ENCODE assay signal across 10 cellular contexts in the genomic region with DNA sequence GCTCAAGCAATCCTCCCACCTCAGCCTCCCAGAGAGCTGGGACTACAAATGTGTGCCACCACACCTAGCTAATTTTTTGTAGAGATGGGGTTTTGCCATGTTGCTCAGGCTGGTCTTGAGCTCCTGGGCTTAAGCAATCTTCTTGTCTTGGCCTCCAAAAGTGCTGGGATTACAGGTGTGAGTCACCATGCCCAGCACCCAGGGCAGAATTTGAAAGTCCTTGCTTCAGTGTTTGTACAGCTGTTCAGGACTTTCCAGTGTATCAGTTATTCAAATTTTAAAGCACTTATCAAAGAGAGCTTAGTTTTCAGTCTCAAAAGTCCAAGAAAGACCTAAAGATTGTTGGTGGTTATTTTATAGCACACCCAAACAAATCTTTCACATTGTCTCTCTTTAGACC. TPM values are rescaled to one million over a fixed set of nuclear protein-coding genes. Genes with fewer than 3 reads are reported as not detected.
DNase-seq lines count a peak whose midpoint lies in the region; ATAC-seq, FAIRE-seq and TF ChIP-seq lines count a peak whose summit lies in the region.
"Had no signal": no experiment of that assay in that cellular context is flagged by ENCODE, and none has a peak within 500 bp of the region (broad histone marks: within the 10 kb centered on the region; RNA-seq: fewer than 3 reads in every experiment).

No MANE protein-coding gene starts in this region.

- peak overlapping the region; percentile 52 to 96 (median 69) for H3K27ac Mint-ChIP-seq in CD4-positive, CD25-positive, alpha-beta regulatory T cell
- H3K27ac Mint-ChIP-seq: effector memory CD8-positive, alpha-beta T cell; T-helper 1 cell treated with Interleukin-12 subunit alpha and Interleukin-12 subunit beta and Interleukin-4 antibody, amounts not matched to agents 30 μg/mL and 1 μg/mL, for 36 hours had no signal

- H2AFZ ChIP-seq in OCI-LY3 (ENCODE audit: low read depth, low read length): peak overlapping the region; percentile 37

- no peak for FAIRE-seq in HTR-8/SVneo (lab: Jason Lieb, UNC)

- H3K27me3 ChIP-seq in CD4-positive, CD25-positive, alpha-beta regulatory T cell (ENCODE audit: control insufficient read depth, insufficient read depth, low read length): no peaks in the 10 kb centered on the region
- H3K27me3 ChIP-seq in OCI-LY3 (ENCODE audit: low read depth, low read length) (no peaks in the 10 kb centered on the region), testis (no peaks in the 10 kb centered on the region)

- no peak overlapping the region for H3K9ac ChIP-seq in OCI-LY3 (ENCODE audit: low read length)

- no peak for TF ChIP-seq POLR2A in testis (IDR thresholded peaks at IDR 0.05)

- H3K9me3 ChIP-seq in CD4-positive, CD25-positive, alpha-beta regulatory T cell (ENCODE audit: control insufficient read depth in 2 of 2, low read length in 2 of 2): no peaks in the 10 kb centered on the region
- H3K9me3 ChIP-seq in OCI-LY3 (ENCODE audit: insufficient read depth, low read length) (no peaks in the 10 kb centered on the region), testis (no peaks in the 10 kb centered on the region)

- no peaks in the 10 kb centered on the region for H3K36me3 ChIP-seq in CD4-positive, CD25-positive, alpha-beta regulatory T cell (ENCODE audit: control insufficient read depth, insufficient read depth, low read length)
- H3K36me3 ChIP-seq in OCI-LY3 (replicated peaks; ENCODE audit: low read depth, low read length) (no peaks in the 10 kb centered on the region), testis (ENCODE audit: low read depth, missing control alignments) (no peaks in the 10 kb centered on the region)

- TF ChIP-seq CTCF in OCI-LY3 (IDR thresholded peaks at IDR 0.05; ENCODE audit: low read depth, low read length): no peak
- no peak for TF ChIP-seq CTCF in testis (IDR thresholded peaks at IDR 0.05)

- H3K4me3 Mint-ChIP-seq in CD4-positive, CD25-positive, alpha-beta regulatory T cell: peak overlapping the region in 1 of 4 donors; percentile 24
- H3K4me3 Mint-ChIP-seq: effector memory CD8-positive, alpha-beta T cell; T-helper 1 cell treated with Interleukin-12 subunit alpha and Interleukin-12 subunit beta and Interleukin-4 antibody, amounts not matched to agents 30 μg/mL and 1 μg/mL, for 36 hours had no signal

- H3K27me3 Mint-ChIP-seq in CD4-positive, CD25-positive, alpha-beta regulatory T cell: peaks cover 8% of the 10 kb centered on the region

- no peak overlapping the region for H3K27ac ChIP-seq in CD4-positive, CD25-positive, alpha-beta regulatory T cell (ENCODE audit: insufficient read depth, low read length, poor library complexity, severe bottlenecking)
- no peak overlapping the region for H3K27ac ChIP-seq in OCI-LY3 (ENCODE audit: low read length)
- H3K27ac ChIP-seq in testis: no peak overlapping the region

- no peak for DNase-seq in CD4-positive, CD25-positive, alpha-beta regulatory T cell
- DNase-seq in glomerular endothelial cell (ENCODE audit: extremely low read depth, low read depth, low spot score): peak; percentile 14
- no peak for DNase-seq in HTR-8/SVneo (ENCODE audit: insufficient read length, low spot score)
- DNase-seq in middle frontal gyrus (ENCODE audit: extremely low spot score, low spot score): no peak
- DNase-seq in testis: no peak
- DNase-seq: effector memory CD8-positive, alpha-beta T cell had no signal

- peaks cover 6% of the 10 kb centered on the region for H3K4me1 ChIP-seq in CD4-positive, CD25-positive, alpha-beta regulatory T cell (ENCODE audit: control insufficient read depth, insufficient read depth, low read length, poor library complexity, severe bottlenecking)
- H3K4me1 ChIP-seq in OCI-LY3 (ENCODE audit: low read length) (peaks cover 18% of the 10 kb centered on the region), testis (no peaks in the 10 kb centered on the region)

- H3K79me2 ChIP-seq in OCI-LY3 (ENCODE audit: low read length): no peaks in the 10 kb centered on the region

- peaks cover 17 to 36% (median 29%) of the 10 kb centered on the region in 4 donors for H3K4me1 Mint-ChIP-seq in CD4-positive, CD25-positive, alpha-beta regulatory T cell

- ATAC-seq in CD4-positive, CD25-positive, alpha-beta regulatory T cell (ENCODE audit: low read depth in 2 of 2): no peak
- ATAC-seq in GM21367 (IDR thresholded peaks at IDR 0.05; ENCODE audit: unreplicated experiment): peak; percentile 54
- ATAC-seq in HG03108 (IDR thresholded peaks at IDR 0.05; ENCODE audit: unreplicated experiment): no peak
- ATAC-seq: effector memory CD8-positive, alpha-beta T cell had no signal

- peaks cover 0 to 2% (median 0%) of the 10 kb centered on the region in 7 donors for H3K9me3 Mint-ChIP-seq in CD4-positive, CD25-positive, alpha-beta regulatory T cell
- H3K9me3 Mint-ChIP-seq: effector memory CD8-positive, alpha-beta T cell; T-helper 1 cell treated with Interleukin-12 subunit alpha and Interleukin-12 subunit beta and Interleukin-4 antibody, amounts not matched to agents 30 μg/mL and 1 μg/mL, for 36 hours had no signal

- H4K20me1 ChIP-seq in OCI-LY3 (ENCODE audit: insufficient read depth, low read length): no peaks in the 10 kb centered on the region

- H3K36me3 Mint-ChIP-seq in CD4-positive, CD25-positive, alpha-beta regulatory T cell: no peaks in the 10 kb centered on the region

- intact Hi-C loops in testis (cut with DNase I; ENCODE audit: low total_unique reads): no loop called here

- H3K4me2 ChIP-seq in OCI-LY3 (ENCODE audit: low read length): 0 out of 2 replicates have a peak overlapping the region, but pooled peaks have one; percentile 3

- no peak overlapping the region for H3K4me3 ChIP-seq in CD4-positive, CD25-positive, alpha-beta regulatory T cell (ENCODE audit: low read depth, low read length)
- H3K4me3 ChIP-seq in OCI-LY3 (ENCODE audit: low read length) (no peak overlapping the region), testis (no peak overlapping the region)

RNA-seq across cellular contexts. Expression of a gene that starts 43.6 kb away (rescaled TPM):
- total RNA-seq in CD4-positive, CD25-positive, alpha-beta regulatory T cell: 20.7 TPM
- 10 to 100 TPM in 3 of 4 donors, 1 to 10 TPM in 1; 6.4 to 13.6 (median 11.3) TPM for polyA plus RNA-seq in CD4-positive, CD25-positive, alpha-beta regulatory T cell
- total RNA-seq in glomerular endothelial cell (9.4 and 12.3 TPM in 2 replicates), testis (10 to 100 TPM; 26.5 to 28.5 TPM)
- polyA plus RNA-seq in testis (ENCODE audit: insufficient read depth, low read depth, low replicate concordance): 27.4 TPM
